In genomic region chr11:132627981-132628380, GRCh38 we compare ENCODE assay signal across 25 cellular contexts.
DNase-seq lines count a peak whose midpoint lies in the region; ATAC-seq, FAIRE-seq and TF ChIP-seq lines count a peak whose summit lies in the region.
"Had no signal": no experiment of that assay in that cellular context is flagged by ENCODE, and none has a peak within 500 bp of the region (broad histone marks: within the 10 kb centered on the region; RNA-seq: fewer than 3 reads in every experiment).

No MANE protein-coding gene starts in this region.

- H3K9me3 ChIP-seq in astrocyte (ENCODE audit: insufficient read depth, low read depth, low read length) (no peaks in the 10 kb centered on the region), esophagus muscularis mucosa (no peaks in the 10 kb centered on the region)

- TF ChIP-seq POLR2A in esophagus muscularis mucosa (IDR thresholded peaks at IDR 0.05; ENCODE audit: low read depth) = no peak

- TF ChIP-seq CTCF in astrocyte (IDR thresholded peaks at IDR 0.05; ENCODE audit: insufficient read depth, low read depth, low read length) (no peak), esophagus muscularis mucosa (IDR thresholded peaks at IDR 0.05) (no peak), GM13976 (IDR thresholded peaks at IDR 0.05; ENCODE audit: borderline replicate concordance, control extremely low read depth, extremely low read depth, insufficient read depth, missing control alignments) (no peak)

- H3K4me1 ChIP-seq in astrocyte (ENCODE audit: insufficient read depth, low read length) = peaks cover 8% of the 10 kb centered on the region
- H3K4me1 ChIP-seq in esophagus muscularis mucosa = no peaks in the 10 kb centered on the region
- H3K4me1 ChIP-seq: BE2C, BLaER1 had no signal

- in situ Hi-C loops in GM13976 (cut with MboI; ENCODE audit: low sequenced_read_pairs, unreplicated experiment) = no loop called here

- ATAC-seq in HG03139 (IDR thresholded peaks at IDR 0.05; ENCODE audit: unreplicated experiment) = no peak
- ATAC-seq in GM21528 (IDR thresholded peaks at IDR 0.05; ENCODE audit: low FRiP score, unreplicated experiment) = no peak
- ATAC-seq: GM12878 had no signal

- no peak overlapping the region for H3K27ac ChIP-seq in astrocyte (ENCODE audit: low read depth, low read length)
- H3K27ac ChIP-seq in esophagus muscularis mucosa (replicated peaks in 1 of 4) = no peak overlapping the region
- H3K27ac ChIP-seq: BLaER1 had no signal

- H3K4me3 Mint-ChIP-seq in astrocyte (ENCODE audit: unreplicated experiment) = no peak overlapping the region
- H3K4me3 Mint-ChIP-seq: CD14-positive monocyte; CD4-positive, alpha-beta memory T cell; CD4-positive, CD25-positive, alpha-beta regulatory T cell; CD8-positive, alpha-beta memory T cell had no signal

- peaks cover 7% of the 10 kb centered on the region for H3K4me1 Mint-ChIP-seq in astrocyte (ENCODE audit: low read depth, unreplicated experiment)
- H3K4me1 Mint-ChIP-seq: CD14-positive monocyte; CD4-positive, alpha-beta memory T cell; CD4-positive, CD25-positive, alpha-beta regulatory T cell; CD8-positive, alpha-beta memory T cell had no signal

- intact Hi-C loops in esophagus muscularis mucosa (cut with DNase I) = no loop called here

- H3K4me2 ChIP-seq in astrocyte (ENCODE audit: low read length) = no peak overlapping the region
- H3K4me2 ChIP-seq: BLaER1 had no signal

- H3K27ac Mint-ChIP-seq in astrocyte (ENCODE audit: unreplicated experiment) = peak overlapping the region; percentile 4
- H3K27ac Mint-ChIP-seq: CD14-positive monocyte; CD4-positive, alpha-beta memory T cell; CD8-positive, alpha-beta memory T cell had no signal

- H3K36me3 ChIP-seq in astrocyte (ENCODE audit: insufficient read depth, low read length) (no peaks in the 10 kb centered on the region), esophagus muscularis mucosa (no peaks in the 10 kb centered on the region)
- H3K36me3 ChIP-seq: BE2C, BLaER1 had no signal

- H3K79me2 ChIP-seq in astrocyte (ENCODE audit: insufficient read depth, low read length) = no peaks in the 10 kb centered on the region

- no peaks in the 10 kb centered on the region for H3K36me3 Mint-ChIP-seq in astrocyte (ENCODE audit: low read depth, unreplicated experiment)
- H3K36me3 Mint-ChIP-seq: CD14-positive monocyte; CD4-positive, alpha-beta memory T cell; CD4-positive, CD25-positive, alpha-beta regulatory T cell; CD8-positive, alpha-beta memory T cell had no signal

- H3K27me3 ChIP-seq in astrocyte (ENCODE audit: insufficient read depth, low read length) (no peaks in the 10 kb centered on the region), esophagus muscularis mucosa (no peaks in the 10 kb centered on the region)
- H3K27me3 ChIP-seq: BE2C, BLaER1 had no signal

- no peak overlapping the region for H3K9ac ChIP-seq in astrocyte (ENCODE audit: low read length)
- H3K9ac ChIP-seq: BLaER1 had no signal

- 86% methylated on average over 3 of the region's 3 CpGs for WGBS in esophagus muscularis mucosa

- no peak overlapping the region for H2AFZ ChIP-seq in astrocyte (ENCODE audit: low read depth, low read length)

- no peak for TF ChIP-seq EP300 in esophagus muscularis mucosa (IDR thresholded peaks at IDR 0.05)

- H3K9me3 Mint-ChIP-seq in astrocyte (ENCODE audit: unreplicated experiment) = no peaks in the 10 kb centered on the region

- no peak for FAIRE-seq in astrocyte (lab: Jason Lieb, UNC)
- FAIRE-seq: A204.1, GM12878, GM12892, GM19239 had no signal

- DNase-seq in astrocyte (ENCODE audit: low read depth) (no peak), cerebellar nuclear complex (lab: John Stamatoyannopoulos, UW) (peak; percentile 49 to 65), esophagus muscularis mucosa (ENCODE audit: extremely low spot score) (peak; percentile 10), HPDE6-E6E7 (ENCODE audit: extremely low spot score) (no peak), GM13976 (ENCODE audit: low spot score) (no peak)
- DNase-seq: 8988T; ACHN; BE2C; CD4-positive, alpha-beta memory T cell; CD4-positive, CD25-positive, alpha-beta regulatory T cell; CD8-positive, alpha-beta memory T cell; COR-L47; DMS 273 treated with DMSO at 0.1 percent for 48 hours; DMS153; DMS53; DMS79; GDM1 had no signal

- H3K4me3 ChIP-seq in astrocyte (ENCODE audit: insufficient read depth, low read depth, low read length) = no peak overlapping the region
- H3K4me3 ChIP-seq in esophagus muscularis mucosa = no peak overlapping the region
- H3K4me3 ChIP-seq: BLaER1, GM12878 had no signal

- H4K20me1 ChIP-seq in astrocyte (ENCODE audit: insufficient read depth, low read length) = no peaks in the 10 kb centered on the region
- H4K20me1 ChIP-seq: BLaER1 had no signal

- H3K27me3 Mint-ChIP-seq in astrocyte (ENCODE audit: low read depth, unreplicated experiment) = no peaks in the 10 kb centered on the region
- H3K27me3 Mint-ChIP-seq: CD4-positive, CD25-positive, alpha-beta regulatory T cell; CD8-positive, alpha-beta memory T cell had no signal

Comparison
In these comparisons a context has a peak if more than half of its experiments do, and no peak if none do; other contexts are left out.
1. DNase-seq: peak in cerebellar nuclear complex (2 of 2) and esophagus muscularis mucosa (single experiment); none in astrocyte (single experiment), HPDE6-E6E7 (single experiment) and GM13976 (single experiment).